In the genomic region with DNA sequence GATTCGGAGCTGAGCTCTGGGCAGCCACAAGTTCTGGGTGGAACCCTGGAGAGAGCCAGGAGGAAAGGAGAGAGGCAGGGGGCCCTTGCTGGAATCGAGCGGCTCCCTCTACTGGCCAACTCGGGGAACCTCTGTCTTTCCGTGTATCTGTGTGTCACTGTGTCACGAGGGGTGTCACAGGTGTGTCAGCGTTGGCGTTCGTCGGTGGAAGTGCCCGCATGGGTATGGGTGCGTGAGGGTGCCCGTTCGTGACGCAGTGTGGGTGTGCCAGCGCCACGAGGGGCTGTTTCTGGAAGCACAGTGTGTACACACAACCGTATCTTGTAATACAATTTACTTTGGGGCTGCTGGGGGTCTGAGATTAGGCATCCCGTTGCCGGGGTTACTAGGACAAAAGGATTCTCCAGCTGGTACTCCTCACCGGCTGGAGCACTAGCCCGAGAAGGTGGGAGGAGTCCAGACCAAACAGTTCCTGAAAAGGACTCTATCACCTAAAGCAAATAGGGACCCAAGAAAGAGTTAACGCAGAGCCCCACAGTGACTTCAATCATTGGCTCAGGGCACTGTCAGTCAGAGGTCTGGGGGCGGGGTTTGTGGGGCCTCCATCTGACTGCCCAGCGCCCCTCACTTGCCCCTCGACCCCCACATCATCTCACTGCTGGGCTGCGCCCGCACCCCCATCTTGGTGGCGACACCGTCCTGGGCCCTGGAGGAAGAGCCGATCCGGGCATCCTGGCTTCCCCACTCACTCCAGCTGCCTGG, we compare ENCODE assay signal across 8 cellular contexts. TPM values are rescaled to one million over a fixed set of nuclear protein-coding genes. Genes with fewer than 3 reads are reported as not detected.
DNase-seq lines count a peak whose midpoint lies in the region; ATAC-seq and TF ChIP-seq lines count a peak whose summit lies in the region.

No MANE protein-coding gene starts in this region.

- WGBS in ovary, 3 donors = 0 to 1% (median 0%) methylated on average over 32 of the region's 32 CpGs

- DNase-seq in GM04504 (ENCODE audit: low read depth) = peak; percentile 92
- peak; percentile 96 for DNase-seq in NCI-H1105 treated with DMSO at 0.1 percent for 48 hours (lab: John Stamatoyannopoulos, UW)
- DNase-seq in activated naive CD4-positive, alpha-beta T cell treated with anti-CD3 and anti-CD28 coated beads, Interleukin-2, amount 50 U/mL, for 72 hours (ENCODE audit: low spot score in 2 of 2) = peak; percentile 92 to 97
- peak; percentile 87 to 98 (median 94) for DNase-seq in head of caudate nucleus
- peak; percentile 92 to 95 (median 95) for DNase-seq in ovary
- DNase-seq in tibial artery = peak; percentile 96 to 98

- H3K9me3 Mint-ChIP-seq in activated naive CD4-positive, alpha-beta T cell treated with anti-CD3 and anti-CD28 coated beads, Interleukin-2, amount 50 U/mL, for 72 hours = no peaks in the 10 kb centered on the region

- H3K27ac Mint-ChIP-seq in activated naive CD4-positive, alpha-beta T cell treated with anti-CD3 and anti-CD28 coated beads, Interleukin-2, amount 50 U/mL, for 72 hours = peak overlapping the region; percentile 88 to 96

- no peaks in the 10 kb centered on the region for H3K9me3 ChIP-seq in ovary
- no peaks in the 10 kb centered on the region for H3K9me3 ChIP-seq in tibial artery

- H3K36me3 ChIP-seq in ovary (no peaks in the 10 kb centered on the region), tibial artery (no peaks in the 10 kb centered on the region)

- peak overlapping the region; percentile 98 for H3K4me3 ChIP-seq in ovary
- peak overlapping the region; percentile 74 to 86 for H3K4me3 ChIP-seq in tibial artery

- ATAC-seq in HG02678 (IDR thresholded peaks at IDR 0.05; ENCODE audit: unreplicated experiment) = peak; percentile 42
- ATAC-seq in SK-N-SH treated with all-trans-retinoic acid at 6 μM for 48 hours = peak; percentile 70
- peak; percentile 60 to 68 for ATAC-seq in activated naive CD4-positive, alpha-beta T cell treated with anti-CD3 and anti-CD28 coated beads, Interleukin-2, amount 50 U/mL, for 72 hours

- H3K27ac ChIP-seq in ovary = peak overlapping the region; percentile 76 to 90
- peak overlapping the region; percentile 96 to 99 for H3K27ac ChIP-seq in tibial artery

- TF ChIP-seq EP300 in ovary (IDR thresholded peaks at IDR 0.05) = no peak

- intact Hi-C loops in head of caudate nucleus (cut with DNase I) = loop anchor here (2.0 kb wide), 1 partner anchor 21 kb away; no protein-coding TSS in a partner anchor
- intact Hi-C loops in ovary (cut with DNase I) = loop anchor here in 2 of 4 donors (1.0 to 2.0 kb wide), 3 partner anchors 19 to 137 kb away; a partner anchor contains a TSS
- intact Hi-C loops in tibial artery (cut with DNase I; ENCODE audit: low total_unique reads) = loop anchor here (5.0 kb wide), 1 partner anchor 136 kb away; a partner anchor contains a TSS

- TF ChIP-seq CTCF in ovary (IDR thresholded peaks at IDR 0.05) (peak; percentile 88 to 98 (median 98)), tibial artery (IDR thresholded peaks at IDR 0.05) (peak; percentile 95 to 96)

- peaks cover 9 to 13% of the 10 kb centered on the region in 2 donors for H3K36me3 Mint-ChIP-seq in activated naive CD4-positive, alpha-beta T cell treated with anti-CD3 and anti-CD28 coated beads, Interleukin-2, amount 50 U/mL, for 72 hours

- H3K4me1 ChIP-seq in ovary (ENCODE audit: insufficient read depth) (peaks cover 3% of the 10 kb centered on the region), tibial artery (peaks cover 0 to 41% (median 36%) of the 10 kb centered on the region in 4 donors)

- no peaks in the 10 kb centered on the region for H3K27me3 ChIP-seq in ovary
- H3K27me3 ChIP-seq in tibial artery = no peaks in the 10 kb centered on the region

- peak; percentile 35 for TF ChIP-seq POLR2A in ovary (IDR thresholded peaks at IDR 0.05)

TF ChIP-seq in SK-N-SH treated with all-trans-retinoic acid at 6 μM for 48 hours, 23 proteins besides CTCF, POLR2A, EP300 and RAD21:
- TF ChIP-seq ZC3H10 (CRISPR knock-in tag; IDR thresholded peaks at IDR 0.05) = no peak
- no peak for TF ChIP-seq ZNF565 (CRISPR knock-in tag; conservative IDR thresholded peaks at IDR 0.05; ENCODE audit: low read depth)
- no peak for TF ChIP-seq ARNTL (CRISPR knock-in tag; IDR thresholded peaks at IDR 0.05; ENCODE audit: borderline replicate concordance, low read depth)
- no peak for TF ChIP-seq OSR1 (CRISPR knock-in tag; IDR thresholded peaks at IDR 0.05)
- TF ChIP-seq, protein P1, sequence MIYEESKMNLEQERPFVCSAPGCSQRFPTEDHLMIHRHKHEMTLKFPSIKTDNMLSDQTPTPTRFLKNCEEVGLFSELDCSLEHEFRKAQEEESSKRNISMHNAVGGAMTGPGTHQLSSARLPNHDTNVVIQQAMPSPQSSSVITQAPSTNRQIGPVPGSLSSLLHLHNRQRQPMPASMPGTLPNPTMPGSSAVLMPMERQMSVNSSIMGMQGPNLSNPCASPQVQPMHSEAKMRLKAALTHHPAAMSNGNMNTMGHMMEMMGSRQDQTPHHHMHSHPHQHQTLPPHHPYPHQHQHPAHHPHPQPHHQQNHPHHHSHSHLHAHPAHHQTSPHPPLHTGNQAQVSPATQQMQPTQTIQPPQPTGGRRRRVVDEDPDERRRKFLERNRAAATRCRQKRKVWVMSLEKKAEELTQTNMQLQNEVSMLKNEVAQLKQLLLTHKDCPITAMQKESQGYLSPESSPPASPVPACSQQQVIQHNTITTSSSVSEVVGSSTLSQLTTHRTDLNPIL (CRISPR knock-in tag; IDR thresholded peaks at IDR 0.05; ENCODE audit: low read depth) = no peak
- TF ChIP-seq RARB (CRISPR knock-in tag; IDR thresholded peaks at IDR 0.05) = no peak
- no peak for TF ChIP-seq ZNF70 (CRISPR knock-in tag; IDR thresholded peaks at IDR 0.05)
- no peak for TF ChIP-seq ESRRG (CRISPR knock-in tag; IDR thresholded peaks at IDR 0.05)
- TF ChIP-seq BACH2 (CRISPR knock-in tag; IDR thresholded peaks at IDR 0.05; ENCODE audit: borderline replicate concordance) = no peak
- no peak for TF ChIP-seq CSDC2 (CRISPR knock-in tag; IDR thresholded peaks at IDR 0.05)
- TF ChIP-seq ZFP3 (CRISPR knock-in tag; IDR thresholded peaks at IDR 0.05) = no peak
- TF ChIP-seq, protein P2, sequence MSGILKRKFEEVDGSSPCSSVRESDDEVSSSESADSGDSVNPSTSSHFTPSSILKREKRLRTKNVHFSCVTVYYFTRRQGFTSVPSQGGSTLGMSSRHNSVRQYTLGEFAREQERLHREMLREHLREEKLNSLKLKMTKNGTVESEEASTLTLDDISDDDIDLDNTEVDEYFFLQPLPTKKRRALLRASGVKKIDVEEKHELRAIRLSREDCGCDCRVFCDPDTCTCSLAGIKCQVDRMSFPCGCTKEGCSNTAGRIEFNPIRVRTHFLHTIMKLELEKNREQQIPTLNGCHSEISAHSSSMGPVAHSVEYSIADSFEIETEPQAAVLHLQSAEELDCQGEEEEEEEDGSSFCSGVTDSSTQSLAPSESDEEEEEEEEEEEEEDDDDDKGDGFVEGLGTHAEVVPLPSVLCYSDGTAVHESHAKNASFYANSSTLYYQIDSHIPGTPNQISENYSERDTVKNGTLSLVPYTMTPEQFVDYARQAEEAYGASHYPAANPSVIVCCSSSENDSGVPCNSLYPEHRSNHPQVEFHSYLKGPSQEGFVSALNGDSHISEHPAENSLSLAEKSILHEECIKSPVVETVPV (CRISPR knock-in tag; IDR thresholded peaks at IDR 0.05) = no peak
- TF ChIP-seq, protein P3, sequence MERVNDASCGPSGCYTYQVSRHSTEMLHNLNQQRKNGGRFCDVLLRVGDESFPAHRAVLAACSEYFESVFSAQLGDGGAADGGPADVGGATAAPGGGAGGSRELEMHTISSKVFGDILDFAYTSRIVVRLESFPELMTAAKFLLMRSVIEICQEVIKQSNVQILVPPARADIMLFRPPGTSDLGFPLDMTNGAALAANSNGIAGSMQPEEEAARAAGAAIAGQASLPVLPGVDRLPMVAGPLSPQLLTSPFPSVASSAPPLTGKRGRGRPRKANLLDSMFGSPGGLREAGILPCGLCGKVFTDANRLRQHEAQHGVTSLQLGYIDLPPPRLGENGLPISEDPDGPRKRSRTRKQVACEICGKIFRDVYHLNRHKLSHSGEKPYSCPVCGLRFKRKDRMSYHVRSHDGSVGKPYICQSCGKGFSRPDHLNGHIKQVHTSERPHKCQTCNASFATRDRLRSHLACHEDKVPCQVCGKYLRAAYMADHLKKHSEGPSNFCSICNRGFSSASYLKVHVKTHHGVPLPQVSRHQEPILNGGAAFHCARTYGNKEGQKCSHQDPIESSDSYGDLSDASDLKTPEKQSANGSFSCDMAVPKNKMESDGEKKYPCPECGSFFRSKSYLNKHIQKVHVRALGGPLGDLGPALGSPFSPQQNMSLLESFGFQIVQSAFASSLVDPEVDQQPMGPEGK (CRISPR knock-in tag; IDR thresholded peaks at IDR 0.05; ENCODE audit: borderline replicate concordance) = no peak
- TF ChIP-seq ISL1 (CRISPR knock-in tag; IDR thresholded peaks at IDR 0.05) = no peak
- no peak for TF ChIP-seq PPARA (CRISPR knock-in tag; IDR thresholded peaks at IDR 0.05; ENCODE audit: borderline replicate concordance)
- TF ChIP-seq GLIS3 (CRISPR knock-in tag; IDR thresholded peaks at IDR 0.05) = no peak
- no peak for TF ChIP-seq SNAI2 (CRISPR knock-in tag; IDR thresholded peaks at IDR 0.05)
- no peak for TF ChIP-seq TCF4 (CRISPR knock-in tag; IDR thresholded peaks at IDR 0.05; ENCODE audit: borderline replicate concordance)

RNA-seq across cellular contexts. Expression of a gene that starts 2.6 kb away (rescaled TPM):
- 10 to 100 TPM; 46.6 to 57.4 TPM for total RNA-seq in activated naive CD4-positive, alpha-beta T cell treated with anti-CD3 and anti-CD28 coated beads, Interleukin-2, amount 50 U/mL, for 72 hours
- total RNA-seq in ovary = 100 to 1,000 TPM in 1 of 7 donors, 10 to 100 TPM in 6; 12.9 to 145 (median 79.9) TPM
- 10 to 100 TPM in 1 of 2 donors, 1 to 10 TPM in 1; 5.5 to 31.2 TPM for polyA plus RNA-seq in ovary

RNA-seq across cellular contexts. Expression of a gene that starts 27.8 kb away (rescaled TPM):
- 1 to 10 TPM in 1 of 2 donors, under 1 TPM in 1; 0.80 to 2.0 TPM for total RNA-seq in activated naive CD4-positive, alpha-beta T cell treated with anti-CD3 and anti-CD28 coated beads, Interleukin-2, amount 50 U/mL, for 72 hours
- not detected for total RNA-seq in ovary
- under 1 TPM in 1 of 2 donors, not detected in 1; 0.13 TPM for polyA plus RNA-seq in ovary

RNA-seq across cellular contexts. Expression of a gene that starts 43.3 kb away (rescaled TPM):
- total RNA-seq in activated naive CD4-positive, alpha-beta T cell treated with anti-CD3 and anti-CD28 coated beads, Interleukin-2, amount 50 U/mL, for 72 hours = not detected
- total RNA-seq in ovary = not detected
- 1 to 10 TPM in 1 of 2 donors, not detected in 1; 1.7 TPM for polyA plus RNA-seq in ovary

RNA-seq across cellular contexts. Expression of a gene that starts 44.6 kb away (rescaled TPM):
- total RNA-seq in activated naive CD4-positive, alpha-beta T cell treated with anti-CD3 and anti-CD28 coated beads, Interleukin-2, amount 50 U/mL, for 72 hours = 10 to 100 TPM in 1 of 2 donors, 1 to 10 TPM in 1; 9.3 to 25.9 TPM
- under 1 TPM in 1 of 7 donors, not detected in 6; 0.05 TPM for total RNA-seq in ovary
- under 1 TPM in 1 of 2 donors, not detected in 1; 0.17 TPM for polyA plus RNA-seq in ovary

Comparison
In these comparisons a context has a peak if more than half of its experiments do, and no peak if none do; other contexts are left out.
1. Peak in every context shown above with its lines: DNase-seq, ATAC-seq, H3K4me3 ChIP-seq and H3K27ac ChIP-seq.